ENCODE assay signal across 8 cellular contexts in the genomic region with DNA sequence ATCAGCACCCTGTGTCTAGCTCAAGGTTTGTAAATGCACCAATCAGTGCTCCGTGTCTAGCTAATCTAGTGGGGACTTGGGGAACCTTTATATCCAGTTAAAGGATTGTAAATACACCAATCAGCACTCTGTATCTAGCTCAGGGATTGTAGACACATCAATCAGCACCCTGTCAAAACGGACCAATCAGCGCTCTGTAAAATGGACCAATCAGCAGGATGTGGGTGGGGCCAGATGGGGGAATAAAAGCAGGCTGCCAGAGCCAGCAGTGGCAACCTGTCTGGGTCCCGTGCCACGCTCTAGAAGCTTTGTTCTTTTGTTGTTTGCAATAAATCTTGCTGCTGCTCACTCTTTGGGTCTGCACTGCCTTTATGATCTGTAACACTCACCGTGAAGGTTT. TPM values are rescaled to one million over a fixed set of nuclear protein-coding genes. Genes with fewer than 3 reads are reported as not detected.
DNase-seq lines count a peak whose midpoint lies in the region; ATAC-seq, FAIRE-seq and TF ChIP-seq lines count a peak whose summit lies in the region.
"Not testable (repeated sequence)": the region's sequence is repeated elsewhere in the genome, so short reads cannot be mapped to it uniquely, and the experiment has no call there.

No MANE protein-coding gene starts in this region.

- not testable (repeated sequence) for TF ChIP-seq CTCF in WTC11 (IDR thresholded peaks at IDR 0.05); HepG2 (CRISPR knock-in tag; IDR thresholded peaks at IDR 0.05); progenitor cell of endocrine pancreas (IDR thresholded peaks at IDR 0.05; ENCODE audit: unreplicated experiment); type B pancreatic cell (conservative IDR thresholded peaks at IDR 0.05)

- not testable (repeated sequence) for H3K4me2 ChIP-seq in HepG2 (ENCODE audit: low read depth, low read length)

- POLR2A ChIA-PET in WTC11 (lab: Charles Lee); HepG2 (lab: Yijun Ruan, JAX): not testable (repeated sequence)
- POLR2A ChIA-PET in activated naive CD8-positive, alpha-beta T cell treated with anti-CD3 and anti-CD28 coated beads, Interleukin-2, amount 10 ng/mL, durations not matched to agents 7 days and 5 days (lab: Charles Lee) = interaction anchor here (0.6 to 0.8 kb wide), 2 partner anchors 70 to 275 kb away, joined by 3 read pairs; no protein-coding TSS in a partner anchor

- not testable (repeated sequence) for H3K27me3 Mint-ChIP-seq in CD4-positive, CD25-positive, alpha-beta regulatory T cell; WTC11 (ENCODE audit: low read depth); activated T-cell treated with anti-CD3 and anti-CD28 coated beads, Interleukin-2, amount 50 U/mL, for 24 hours; activated naive CD8-positive, alpha-beta T cell treated with anti-CD3 and anti-CD28 coated beads, Interleukin-2, amount 10 ng/mL, durations not matched to agents 7 days and 5 days
- H3K27me3 Mint-ChIP-seq in progenitor cell of endocrine pancreas = peaks cover 32% of the 10 kb centered on the region
- peaks cover 20% of the 10 kb centered on the region for H3K27me3 Mint-ChIP-seq in type B pancreatic cell

- H3K9me3 ChIP-seq in CD4-positive, CD25-positive, alpha-beta regulatory T cell (ENCODE audit: control insufficient read depth in 2 of 2, low read length in 2 of 2); HepG2 (ENCODE audit: low read length): not testable (repeated sequence)

- intact Hi-C loops in HepG2 (cut with micrococcal nuclease; ENCODE audit: unreplicated experiment) = not testable (repeated sequence)

- DNase-seq in CD4-positive, CD25-positive, alpha-beta regulatory T cell = peak in 1 of 3 donors; percentile 13
- peak; percentile 7 for DNase-seq in HT1080 (ENCODE audit: low read depth)
- not testable (repeated sequence) for DNase-seq in WTC11 (ENCODE audit: low spot score); activated T-cell treated with anti-CD3 and anti-CD28 coated beads, Interleukin-2, amount 50 U/mL, for 24 hours; activated naive CD8-positive, alpha-beta T cell treated with anti-CD3 and anti-CD28 coated beads, Interleukin-2, amount 10 ng/mL, durations not matched to agents 7 days and 5 days; HepG2 (ENCODE audit: low spot score); progenitor cell of endocrine pancreas (ENCODE audit: low spot score, unreplicated experiment); type B pancreatic cell (ENCODE audit: extremely low spot score, unreplicated experiment)

- H3K36me3 Mint-ChIP-seq in CD4-positive, CD25-positive, alpha-beta regulatory T cell = peaks cover 22% of the 10 kb centered on the region
- H3K36me3 Mint-ChIP-seq in WTC11; progenitor cell of endocrine pancreas (ENCODE audit: insufficient read depth): not testable (repeated sequence)
- peaks cover 34% of the 10 kb centered on the region for H3K36me3 Mint-ChIP-seq in activated T-cell treated with anti-CD3 and anti-CD28 coated beads, Interleukin-2, amount 50 U/mL, for 24 hours (ENCODE audit: low read depth)
- peaks cover 15% of the 10 kb centered on the region for H3K36me3 Mint-ChIP-seq in activated naive CD8-positive, alpha-beta T cell treated with anti-CD3 and anti-CD28 coated beads, Interleukin-2, amount 10 ng/mL, durations not matched to agents 7 days and 5 days
- peaks cover 11% of the 10 kb centered on the region for H3K36me3 Mint-ChIP-seq in type B pancreatic cell

- H3K4me3 ChIP-seq in CD4-positive, CD25-positive, alpha-beta regulatory T cell (ENCODE audit: low read depth, low read length); HepG2 (replicated peaks in 1 of 3; ENCODE audit: insufficient read depth in 1 of 3, low read depth in 2 of 3, low read length in 3 of 3): not testable (repeated sequence)

- H3K4me1 Mint-ChIP-seq in CD4-positive, CD25-positive, alpha-beta regulatory T cell = peaks cover 18 to 55% (median 39%) of the 10 kb centered on the region in 4 donors
- peaks cover 32% of the 10 kb centered on the region for H3K4me1 Mint-ChIP-seq in WTC11
- peaks cover 39% of the 10 kb centered on the region for H3K4me1 Mint-ChIP-seq in activated T-cell treated with anti-CD3 and anti-CD28 coated beads, Interleukin-2, amount 50 U/mL, for 24 hours (ENCODE audit: low read depth)
- peaks cover 32% of the 10 kb centered on the region for H3K4me1 Mint-ChIP-seq in activated naive CD8-positive, alpha-beta T cell treated with anti-CD3 and anti-CD28 coated beads, Interleukin-2, amount 10 ng/mL, durations not matched to agents 7 days and 5 days
- not testable (repeated sequence) for H3K4me1 Mint-ChIP-seq in progenitor cell of endocrine pancreas (ENCODE audit: low read depth); type B pancreatic cell (ENCODE audit: unreplicated experiment)

- not testable (repeated sequence) for TF ChIP-seq POLR2A in HepG2 (IDR thresholded peaks at IDR 0.05; ENCODE audit: insufficient read depth in 1 of 2, low read depth in 2 of 2, low read length in 2 of 2)

- not testable (repeated sequence) for H3K36me3 ChIP-seq in CD4-positive, CD25-positive, alpha-beta regulatory T cell (ENCODE audit: control insufficient read depth, insufficient read depth, low read length); HepG2 (replicated peaks in 1 of 2; ENCODE audit: control insufficient read depth in 1 of 2, insufficient read depth in 2 of 2, low read length in 2 of 2)

- not testable (repeated sequence) for TF ChIP-seq EP300 in HepG2 (IDR thresholded peaks at IDR 0.05; ENCODE audit: low read depth in 2 of 2, low read length in 2 of 2); HepG2 (CRISPR knock-in tag; IDR thresholded peaks at IDR 0.05; ENCODE audit: borderline replicate concordance)

- H3K27ac ChIP-seq in CD4-positive, CD25-positive, alpha-beta regulatory T cell (ENCODE audit: insufficient read depth, low read length, poor library complexity, severe bottlenecking); HepG2 (ENCODE audit: extremely low read length, insufficient read depth, low read length): not testable (repeated sequence)

- not testable (repeated sequence) for H4K20me1 ChIP-seq in HepG2 (ENCODE audit: insufficient read depth, low read length)

- not testable (repeated sequence) for BruUV-seq in HepG2 (replicated peaks; lab: Mats Ljungman, UMichigan)

- FAIRE-seq in HepG2 (lab: Jason Lieb, UNC) = not testable (repeated sequence)

- H3K27ac Mint-ChIP-seq in CD4-positive, CD25-positive, alpha-beta regulatory T cell = peak overlapping the region; percentile 38 to 96 (median 94)
- H3K27ac Mint-ChIP-seq in WTC11; activated naive CD8-positive, alpha-beta T cell treated with anti-CD3 and anti-CD28 coated beads, Interleukin-2, amount 10 ng/mL, durations not matched to agents 7 days and 5 days; progenitor cell of endocrine pancreas: not testable (repeated sequence)
- H3K27ac Mint-ChIP-seq in activated T-cell treated with anti-CD3 and anti-CD28 coated beads, Interleukin-2, amount 50 U/mL, for 24 hours = peak overlapping the region; percentile 70
- peak overlapping the region; percentile 85 for H3K27ac Mint-ChIP-seq in type B pancreatic cell

- not testable (repeated sequence) for TF ChIP-seq RAD21 in HepG2 (CRISPR knock-in tag; IDR thresholded peaks at IDR 0.05)

- 91% methylated on average over 6 of the region's 6 CpGs for WGBS in HepG2 (ENCODE audit: low lambda C conversion rate)

- H3K4me3 Mint-ChIP-seq in CD4-positive, CD25-positive, alpha-beta regulatory T cell = peak overlapping the region; percentile 89 to 99 (median 96)
- H3K4me3 Mint-ChIP-seq in WTC11 = peak overlapping the region; percentile 48
- peak overlapping the region; percentile 49 for H3K4me3 Mint-ChIP-seq in activated T-cell treated with anti-CD3 and anti-CD28 coated beads, Interleukin-2, amount 50 U/mL, for 24 hours
- H3K4me3 Mint-ChIP-seq in activated naive CD8-positive, alpha-beta T cell treated with anti-CD3 and anti-CD28 coated beads, Interleukin-2, amount 10 ng/mL, durations not matched to agents 7 days and 5 days = peak overlapping the region; percentile 11
- H3K4me3 Mint-ChIP-seq in progenitor cell of endocrine pancreas (ENCODE audit: low read depth) = peak overlapping the region; percentile 33
- H3K4me3 Mint-ChIP-seq in type B pancreatic cell = peak overlapping the region; percentile 77

- not testable (repeated sequence) for H3K27me3 ChIP-seq in CD4-positive, CD25-positive, alpha-beta regulatory T cell (ENCODE audit: control insufficient read depth, insufficient read depth, low read length); HepG2 (ENCODE audit: control insufficient read depth in 1 of 2, insufficient read depth in 2 of 2, low read length in 2 of 2)

- CTCF ChIA-PET in WTC11 (lab: Charles Lee); HepG2 (lab: Yijun Ruan, JAX; ENCODE audit: low intra/inter-chr PET ratio, low total read pairs): not testable (repeated sequence)

- in situ Hi-C loops in HepG2 (cut with HindIII; ENCODE audit: extremely low pct_ligation_motif_present, low pct_unique_long_range_greater_than_20kb) = loop anchor here (25.0 kb wide), 1 partner anchor 254 kb away; the partner anchor contains the start of genes CFI and GAR1

- not testable (repeated sequence) for H3K79me2 ChIP-seq in HepG2 (ENCODE audit: insufficient read depth, low read length)

- H3K9me3 Mint-ChIP-seq in CD4-positive, CD25-positive, alpha-beta regulatory T cell; WTC11; activated T-cell treated with anti-CD3 and anti-CD28 coated beads, Interleukin-2, amount 50 U/mL, for 24 hours; activated naive CD8-positive, alpha-beta T cell treated with anti-CD3 and anti-CD28 coated beads, Interleukin-2, amount 10 ng/mL, durations not matched to agents 7 days and 5 days; progenitor cell of endocrine pancreas (ENCODE audit: low read depth); type B pancreatic cell: not testable (repeated sequence)

- H2AFZ ChIP-seq in HepG2 (ENCODE audit: low read length) = not testable (repeated sequence)

- not testable (repeated sequence) for H3K9ac ChIP-seq in HepG2 (ENCODE audit: insufficient read depth, low read depth, low read length)

- peaks cover 33% of the 10 kb centered on the region for H3K4me1 ChIP-seq in CD4-positive, CD25-positive, alpha-beta regulatory T cell (ENCODE audit: control insufficient read depth, insufficient read depth, low read length, poor library complexity, severe bottlenecking)
- peaks cover 12% of the 10 kb centered on the region for H3K4me1 ChIP-seq in HepG2 (ENCODE audit: insufficient read depth, low read length)

- not testable (repeated sequence) for ATAC-seq in CD4-positive, CD25-positive, alpha-beta regulatory T cell (ENCODE audit: low read depth in 2 of 2); WTC11; activated naive CD8-positive, alpha-beta T cell treated with anti-CD3 and anti-CD28 coated beads, Interleukin-2, amount 10 ng/mL, durations not matched to agents 7 days and 5 days (ENCODE audit: low read depth); HepG2

RNA-seq across cellular contexts. Expression of gene MCUB, which starts 2.0 kb away (rescaled TPM):
- total RNA-seq in CD4-positive, CD25-positive, alpha-beta regulatory T cell = 96.3 TPM
- 100 to 1,000 TPM; 189 to 208 (median 195) TPM for polyA plus RNA-seq in CD4-positive, CD25-positive, alpha-beta regulatory T cell
- total RNA-seq in HT1080 (2014; rRNA removed; shearing (Covaris generic)) = 50.1 and 92.6 TPM in 2 replicates
- polyA plus RNA-seq in HT1080 (2015; cell fraction: cytosol; rRNA removed) = 45.3 and 46.7 TPM in 2 replicates
- polyA plus RNA-seq in HT1080 (2015; cell fraction: nucleus; rRNA removed) = 24.5 and 39.7 TPM in 2 replicates
- total RNA-seq in WTC11 (2021) = 11.2 to 26.8 TPM (median 13.1 TPM) in 3 replicates
- total RNA-seq in activated naive CD8-positive, alpha-beta T cell treated with anti-CD3 and anti-CD28 coated beads, Interleukin-2, amount 10 ng/mL, durations not matched to agents 7 days and 5 days = 100 to 1,000 TPM; 110 to 121 TPM
- total RNA-seq in HepG2 (2016; rRNA removed; fragmentation: Illumina TruSeq; extraction: Trizol) = 0.95 and 1.4 TPM in 2 replicates
- 0.91 and 1.7 TPM in 2 replicates for total RNA-seq in HepG2 (2016; cell fraction: cytosol; rRNA removed; fragmentation: Illumina TruSeq; extraction: Trizol; ENCODE audit: low read depth)
- 0.58 and 0.73 TPM in 2 replicates for total RNA-seq in HepG2 (2016; cell fraction: insoluble cytoplasmic fraction; rRNA removed; fragmentation: Illumina TruSeq; extraction: Trizol)
- 1.9 and 2.2 TPM in 2 replicates for total RNA-seq in HepG2 (2016; cell fraction: membrane; rRNA removed; fragmentation: Illumina TruSeq; extraction: Trizol)
- total RNA-seq in HepG2 (2016; cell fraction: nucleus; rRNA removed; fragmentation: Illumina TruSeq; extraction: Trizol) = 1.3 and 2.3 TPM in 2 replicates
- 1.7 and 2.2 TPM in 2 replicates for polyA plus RNA-seq in HepG2 (2011; rRNA removed)
- polyA plus RNA-seq in HepG2 (2011; cell fraction: cytosol; rRNA removed) = 1.6 and 2.5 TPM in 2 replicates
- 2.4 and 2.7 TPM in 2 replicates for polyA plus RNA-seq in HepG2 (2011; cell fraction: nucleus; rRNA removed)
- 0.73 and 0.87 TPM in 2 replicates for polyA plus RNA-seq in HepG2 (2012)
- 2.0 and 2.2 TPM in 2 replicates for polyA plus RNA-seq in HepG2 (2016; cell fraction: cytosol; fragmentation: Illumina TruSeq; extraction: Trizol; ENCODE audit: low read depth)
- 0.76 and 1.8 TPM in 2 replicates for polyA plus RNA-seq in HepG2 (2016; cell fraction: insoluble cytoplasmic fraction; fragmentation: Illumina TruSeq; extraction: Trizol; ENCODE audit: low read depth)
- 1.1 and 1.5 TPM in 2 replicates for polyA plus RNA-seq in HepG2 (2016; cell fraction: membrane; fragmentation: Illumina TruSeq; extraction: Trizol; ENCODE audit: low read depth)
- 1.5 and 1.9 TPM in 2 replicates for polyA plus RNA-seq in HepG2 (2016; cell fraction: nucleus; fragmentation: Illumina TruSeq; extraction: Trizol; ENCODE audit: insufficient read depth, low read depth)
- polyA minus RNA-seq in HepG2 (2011; rRNA and poly(A)+ RNA removed; ENCODE audit: low replicate concordance) = 2.3 and 5.6 TPM in 2 replicates
- polyA minus RNA-seq in HepG2 (2011; cell fraction: cytosol; rRNA and poly(A)+ RNA removed) = 1.2 and 2.8 TPM in 2 replicates
- polyA minus RNA-seq in HepG2 (2011; cell fraction: nucleus; rRNA and poly(A)+ RNA removed) = 1.5 and 2.4 TPM in 2 replicates
- 3.9 and 4.0 TPM in 2 replicates for total RNA-seq in progenitor cell of endocrine pancreas
- total RNA-seq in type B pancreatic cell (ENCODE audit: low replicate concordance) = 8.4 and 10.1 TPM in 2 replicates

Comparison
In these comparisons a context has a peak if more than half of its experiments do, and no peak if none do; other contexts are left out.
1. H3K4me3 Mint-ChIP-seq: peak in every context shown above with its lines; median percentile 96 in CD4-positive, CD25-positive, alpha-beta regulatory T cell; 77 in type B pancreatic cell; 49 in activated T-cell treated with anti-CD3 and anti-CD28 coated beads, Interleukin-2, amount 50 U/mL, for 24 hours; 48 in WTC11; 33 in progenitor cell of endocrine pancreas; 11 in activated naive CD8-positive, alpha-beta T cell treated with anti-CD3 and anti-CD28 coated beads, Interleukin-2, amount 10 ng/mL, durations not matched to agents 7 days and 5 days.